ENCODE assay signal across 8 cellular contexts in genomic region chr20:5528719-5529256, GRCh38.
DNase-seq lines count a peak whose midpoint lies in the region; ATAC-seq and TF ChIP-seq lines count a peak whose summit lies in the region.

No MANE protein-coding gene starts in this region.

- no peaks in the 10 kb centered on the region for H3K9me3 ChIP-seq in cardiac muscle cell (ENCODE audit: low read depth)

- H3K27ac ChIP-seq in cardiac muscle cell: no peak overlapping the region

- H3K4me1 ChIP-seq in cardiac muscle cell (ENCODE audit: low read depth): no peaks in the 10 kb centered on the region

- no peaks in the 10 kb centered on the region for H3K27me3 Mint-ChIP-seq in activated naive CD8-positive, alpha-beta T cell treated with anti-CD3 and anti-CD28 coated beads for 36 hours

- DNase-seq in GM06990 (ENCODE audit: extremely low read depth, insufficient read length) (peak; percentile 30), HFF-Myc (ENCODE audit: extremely low read depth, low read depth) (peak; percentile 84), NCI-H128 (lab: John Stamatoyannopoulos, UW; ENCODE audit: unreplicated experiment) (peak; percentile 79), SKM-1 (lab: John Stamatoyannopoulos, UW; ENCODE audit: unreplicated experiment) (peak; percentile 42), cardiac muscle cell (ENCODE audit: low read depth in 1 of 2, low spot score in 1 of 2) (peak; percentile 84 to 93), putamen (ENCODE audit: low spot score) (peak; percentile 81)
- peak; percentile 58 for DNase-seq in activated naive CD8-positive, alpha-beta T cell treated with anti-CD3 and anti-CD28 coated beads for 36 hours

- H3K9me3 Mint-ChIP-seq in activated naive CD8-positive, alpha-beta T cell treated with anti-CD3 and anti-CD28 coated beads for 36 hours: no peaks in the 10 kb centered on the region

- H3K36me3 ChIP-seq in GM06990 (ENCODE audit: control insufficient read depth, insufficient read depth, low read length) (no peaks in the 10 kb centered on the region; the same call in 1 of the 2 replicates), cardiac muscle cell (no peaks in the 10 kb centered on the region)

- H3K4me1 Mint-ChIP-seq in activated naive CD8-positive, alpha-beta T cell treated with anti-CD3 and anti-CD28 coated beads for 36 hours: peaks cover 19% of the 10 kb centered on the region

- no peaks in the 10 kb centered on the region for H3K36me3 Mint-ChIP-seq in activated naive CD8-positive, alpha-beta T cell treated with anti-CD3 and anti-CD28 coated beads for 36 hours

- H3K4me3 Mint-ChIP-seq in activated naive CD8-positive, alpha-beta T cell treated with anti-CD3 and anti-CD28 coated beads for 36 hours: no peak overlapping the region

- no peak overlapping the region for H3K4me3 ChIP-seq in GM06990 (replicated peaks; ENCODE audit: low read depth, low read length)
- H3K4me3 ChIP-seq in HFF-Myc (replicated peaks; ENCODE audit: low read depth, low read length): no peak overlapping the region
- H3K4me3 ChIP-seq in cardiac muscle cell: no peak overlapping the region

- H3K27me3 ChIP-seq in GM06990 (replicated peaks; ENCODE audit: control insufficient read depth, insufficient read depth, low read length) (no peaks in the 10 kb centered on the region), cardiac muscle cell (no peaks in the 10 kb centered on the region)

- H3K27ac Mint-ChIP-seq in activated naive CD8-positive, alpha-beta T cell treated with anti-CD3 and anti-CD28 coated beads for 36 hours: no peak overlapping the region

- TF ChIP-seq CTCF in GM06990 (IDR thresholded peaks at IDR 0.05; ENCODE audit: insufficient read depth, low read length, poor library complexity, severe bottlenecking) (peak; percentile 75), HFF-Myc (IDR thresholded peaks at IDR 0.05; ENCODE audit: low read depth, low read length, missing control alignments) (peak; percentile 83), cardiac muscle cell (IDR thresholded peaks at IDR 0.05; ENCODE audit: low read depth, low read length) (peak; percentile 81)

- ATAC-seq in HG02588 (IDR thresholded peaks at IDR 0.05; ENCODE audit: unreplicated experiment): no peak

Comparison
In these comparisons a context has a peak if more than half of its experiments do, and no peak if none do; other contexts are left out.
1. DNase-seq: peak in every context shown above with its lines; median percentile 88 in cardiac muscle cell; 84 in HFF-Myc; 81 in putamen; 79 in NCI-H128; 58 in activated naive CD8-positive, alpha-beta T cell treated with anti-CD3 and anti-CD28 coated beads for 36 hours; 42 in SKM-1; 30 in GM06990.